8 cellular contexts compared by ENCODE assay signal in the genomic region with DNA sequence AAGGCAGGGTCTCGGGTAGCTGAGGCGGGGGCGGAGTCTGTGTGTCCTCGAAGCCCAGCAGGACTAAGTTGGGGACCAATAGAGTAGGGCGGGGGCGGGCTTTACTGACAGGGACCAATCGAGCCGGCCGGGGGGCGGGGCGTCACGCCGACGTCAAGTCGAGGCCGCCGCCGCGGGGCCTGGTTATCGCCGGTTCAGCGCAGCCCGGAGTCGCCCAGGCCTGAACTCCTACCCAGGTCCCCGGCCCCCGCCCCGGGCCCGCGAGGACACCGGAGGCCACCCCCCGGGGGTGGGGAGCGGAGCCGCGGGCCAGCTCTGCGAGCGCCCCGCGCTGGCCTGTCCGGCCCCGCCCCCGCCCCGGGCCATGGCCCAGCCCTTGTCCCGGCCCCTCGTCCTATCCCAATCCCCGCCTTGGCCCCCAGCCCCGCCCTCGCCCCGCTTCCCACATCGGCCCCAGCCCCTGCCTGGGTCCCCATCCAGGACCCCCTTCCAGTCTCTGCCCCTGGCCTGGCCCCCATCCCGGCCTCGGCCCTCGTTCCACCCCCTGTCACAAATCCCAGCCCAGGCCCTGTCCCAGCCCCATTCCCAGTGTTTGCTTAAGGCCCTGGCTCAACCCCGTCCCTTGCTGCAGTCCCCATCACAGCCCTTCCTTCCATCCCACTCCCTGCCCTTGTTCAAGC. TPM values are rescaled to one million over a fixed set of nuclear protein-coding genes. Genes with fewer than 3 reads are reported as not detected.
DNase-seq lines count a peak whose midpoint lies in the region; ATAC-seq and TF ChIP-seq lines count a peak whose summit lies in the region.

A gene with protein sequence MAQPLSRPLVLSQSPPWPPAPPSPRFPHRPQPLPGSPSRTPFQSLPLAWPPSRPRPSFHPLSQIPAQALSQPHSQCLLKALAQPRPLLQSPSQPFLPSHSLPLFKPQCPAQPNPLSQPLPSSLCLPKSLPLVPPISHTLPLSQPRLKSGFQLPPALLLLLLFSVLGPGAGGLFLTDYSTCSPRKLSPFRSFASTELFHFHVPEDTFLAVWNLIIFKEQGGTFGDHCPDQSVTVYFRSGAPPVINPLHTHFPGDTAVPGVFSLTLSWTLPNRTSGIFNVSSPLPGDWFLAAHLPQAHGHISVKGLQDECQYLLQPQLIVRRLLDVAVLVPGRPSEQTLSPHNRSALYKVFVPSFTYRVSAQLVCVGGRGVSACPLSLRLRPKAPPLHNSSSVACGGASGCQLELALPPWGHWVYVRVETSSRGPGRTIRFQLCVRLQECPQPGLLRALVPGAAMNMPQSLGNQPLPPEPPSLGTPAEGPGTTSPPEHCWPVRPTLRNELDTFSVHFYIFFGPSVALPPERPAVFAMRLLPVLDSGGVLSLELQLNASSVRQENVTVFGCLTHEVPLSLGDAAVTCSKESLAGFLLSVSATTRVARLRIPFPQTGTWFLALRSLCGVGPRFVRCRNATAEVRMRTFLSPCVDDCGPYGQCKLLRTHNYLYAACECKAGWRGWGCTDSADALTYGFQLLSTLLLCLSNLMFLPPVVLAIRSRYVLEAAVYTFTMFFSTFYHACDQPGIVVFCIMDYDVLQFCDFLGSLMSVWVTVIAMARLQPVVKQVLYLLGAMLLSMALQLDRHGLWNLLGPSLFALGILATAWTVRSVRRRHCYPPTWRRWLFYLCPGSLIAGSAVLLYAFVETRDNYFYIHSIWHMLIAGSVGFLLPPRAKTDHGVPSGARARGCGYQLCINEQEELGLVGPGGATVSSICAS (plus strand): TSS at position 145 of the 680 bp plus-strand sequence. CDS start 220 bp downstream, at position 365.

- ATAC-seq in HG03354 (IDR thresholded peaks at IDR 0.05; ENCODE audit: poor library complexity, severe bottlenecking, unreplicated experiment) (peak; percentile 84), left colon (peak; percentile 77)
- ATAC-seq in activated CD4-positive, alpha-beta T cell treated with anti-CD3 and anti-CD28 coated beads for 36 hours, result peak; percentile 92

- peak; percentile 60 for TF ChIP-seq POLR2A in GM19099 (IDR thresholded peaks at IDR 0.05; ENCODE audit: extremely low read depth, insufficient read length, low read depth)

- intact Hi-C loops in activated CD4-positive, alpha-beta T cell treated with anti-CD3 and anti-CD28 coated beads for 36 hours (cut with DNase I, micrococcal nuclease), result loop anchor here in 1 of 2 experiments (1.0 to 5.0 kb wide), 5 partner anchors 14 to 573 kb away; a partner anchor contains a TSS
- intact Hi-C loops in left colon (cut with DNase I, micrococcal nuclease), result no loop called here

- POLR2A ChIA-PET in AG04450 (lab: Yijun Ruan, JAX), result interaction anchor here (0.6 to 1.4 kb wide), 5 partner anchors 15 to 194 kb away, joined by 3 to 8 read pairs (median 4); a partner anchor contains a TSS
- POLR2A ChIA-PET in activated CD4-positive, alpha-beta T cell treated with anti-CD3 and anti-CD28 coated beads for 36 hours (lab: Charles Lee), result interaction anchor here (1.0 kb wide), 1 partner anchor 19 kb away, joined by 3 read pairs; no protein-coding TSS in a partner anchor

- no peaks in the 10 kb centered on the region for H3K27me3 ChIP-seq in AG04450 (ENCODE audit: control insufficient read depth, insufficient read depth, low read length)

- no peaks in the 10 kb centered on the region for H3K9me3 Mint-ChIP-seq in activated CD4-positive, alpha-beta T cell treated with anti-CD3 and anti-CD28 coated beads for 36 hours (ENCODE audit: low read depth)

- H3K36me3 Mint-ChIP-seq in activated CD4-positive, alpha-beta T cell treated with anti-CD3 and anti-CD28 coated beads for 36 hours (ENCODE audit: low read depth), result no peaks in the 10 kb centered on the region

- no peaks in the 10 kb centered on the region for H3K27me3 Mint-ChIP-seq in activated CD4-positive, alpha-beta T cell treated with anti-CD3 and anti-CD28 coated beads for 36 hours

- H3K27ac ChIP-seq in AG04450 (ENCODE audit: low read depth, low read length), result peak within 1 kb of the TSS; percentile 39

- H3K9me3 ChIP-seq in AG04450 (ENCODE audit: control insufficient read depth, insufficient read depth, low read length), result no peaks in the 10 kb centered on the region

- H3K4me3 Mint-ChIP-seq in activated CD4-positive, alpha-beta T cell treated with anti-CD3 and anti-CD28 coated beads for 36 hours, result peak within 1 kb of the TSS; percentile 78

- peak within 1 kb of the TSS; percentile 73 for H3K4me3 ChIP-seq in AG04450 (ENCODE audit: low read depth, low read length)
- H3K4me3 ChIP-seq in choroid plexus epithelial cell (ENCODE audit: low read depth, low read length), result peak within 1 kb of the TSS; percentile 73

- H3K27ac Mint-ChIP-seq in activated CD4-positive, alpha-beta T cell treated with anti-CD3 and anti-CD28 coated beads for 36 hours, result peak within 1 kb of the TSS; percentile 78

- DNase-seq in AG04450 (ENCODE audit: low read depth, low spot score) (peak; percentile 72), NCI-H460 (ENCODE audit: extremely low read depth, low read depth) (peak; percentile 80), choroid plexus epithelial cell (ENCODE audit: low read depth) (peak; percentile 92), left colon (peak; percentile 97 to 100)
- peak; percentile 98 for DNase-seq in activated CD4-positive, alpha-beta T cell treated with anti-CD3 and anti-CD28 coated beads for 36 hours
- peak; percentile 92 to 97 (median 96) for DNase-seq in stimulated activated CD4-positive, alpha-beta T cell treated with anti-CD3 and anti-CD28 coated beads, Interleukin-1b, Interleukin-23, amount 100 ng/mL, for 24 hours (ENCODE audit: low read depth in 4 of 4, low spot score in 1 of 4)

- TF ChIP-seq CTCF in AG04450 (IDR thresholded peaks at IDR 0.05; ENCODE audit: low read depth, low read length), result no peak
- no peak for TF ChIP-seq CTCF in choroid plexus epithelial cell (conservative IDR thresholded peaks at IDR 0.05; ENCODE audit: low read depth, low read length)

- CTCF ChIA-PET in AG04450 (lab: Charles Lee), result interaction anchor here (0.7 to 1.6 kb wide), 4 partner anchors 13 to 116 kb away, joined by 3 to 7 read pairs (median 4); no protein-coding TSS in a partner anchor
- CTCF ChIA-PET in activated CD4-positive, alpha-beta T cell treated with anti-CD3 and anti-CD28 coated beads for 36 hours (lab: Charles Lee), result interaction anchor here (0.6 to 3.8 kb wide), 6 partner anchors 14 to 1212 kb away, joined by 3 to 27 read pairs (median 4); a partner anchor contains a TSS

- peaks cover 13% of the 10 kb centered on the region for H3K4me1 Mint-ChIP-seq in activated CD4-positive, alpha-beta T cell treated with anti-CD3 and anti-CD28 coated beads for 36 hours

RNA-seq across cellular contexts. Expression of the gene that starts here (rescaled TPM):
- 3.3 and 4.7 TPM in 2 replicates for polyA plus RNA-seq in AG04450 (2011; rRNA removed)
- 4.1 and 5.5 TPM in 2 replicates for polyA minus RNA-seq in AG04450 (2011; rRNA and poly(A)+ RNA removed)
- 1.2 and 1.4 TPM in 2 replicates for total RNA-seq in NCI-H460 (2014; rRNA removed; shearing (Covaris generic))
- 3.1 and 4.3 TPM in 2 replicates for polyA plus RNA-seq in NCI-H460 (2014; cell fraction: nucleus; rRNA removed)
- 1 to 10 TPM; 5.8 to 6.9 TPM for total RNA-seq in activated CD4-positive, alpha-beta T cell treated with anti-CD3 and anti-CD28 coated beads for 36 hours
- 10 to 100 TPM; 15.4 to 16.4 TPM for total RNA-seq in left colon

Comparison
In these comparisons a context has a peak if more than half of its experiments do, and no peak if none do; other contexts are left out.
1. Peak in every context shown above with its lines: DNase-seq, ATAC-seq, H3K4me3 ChIP-seq and H3K27ac ChIP-seq.